13 cellular contexts compared by ENCODE assay signal in genomic region chr7:45073031-45073842, GRCh38. TPM values are rescaled to one million over a fixed set of nuclear protein-coding genes. Genes with fewer than 3 reads are reported as not detected.
DNase-seq lines count a peak whose midpoint lies in the region; ATAC-seq and TF ChIP-seq lines count a peak whose summit lies in the region.
"Had no signal": no experiment of that assay in that cellular context is flagged by ENCODE, and none has a peak within 500 bp of the region (broad histone marks: within the 10 kb centered on the region; RNA-seq: fewer than 3 reads in every experiment).

No MANE protein-coding gene starts in this region.

- POLR2A ChIA-PET in activated CD4-positive, alpha-beta memory T cell treated with anti-CD3 and anti-CD28 coated beads for 36 hours (lab: Charles Lee): no interaction called here

- peak overlapping the region; percentile 14 for H3K27ac Mint-ChIP-seq in activated CD4-positive, alpha-beta memory T cell treated with anti-CD3 and anti-CD28 coated beads for 36 hours

- no peaks in the 10 kb centered on the region for H3K27me3 Mint-ChIP-seq in activated CD4-positive, alpha-beta memory T cell treated with anti-CD3 and anti-CD28 coated beads for 36 hours
- H3K27me3 Mint-ChIP-seq: naive B cell had no signal

- intact Hi-C loops in left ventricle myocardium inferior (cut with micrococcal nuclease) (no loop called here), left ventricle myocardium superior (cut with micrococcal nuclease) (no loop called here)
- intact Hi-C loops in activated CD4-positive, alpha-beta memory T cell treated with anti-CD3 and anti-CD28 coated beads for 36 hours (cut with micrococcal nuclease): no loop called here

- H3K4me3 ChIP-seq in left ventricle myocardium inferior: no peak overlapping the region
- H3K4me3 ChIP-seq: BLaER1 treated with 17β-estradiol and CSF1 and Interleukin-3, amounts not matched to agents 10 nM and 100 nM had no signal

- no peak overlapping the region for H3K4me3 Mint-ChIP-seq in activated CD4-positive, alpha-beta memory T cell treated with anti-CD3 and anti-CD28 coated beads for 36 hours

- no peaks in the 10 kb centered on the region for H3K27me3 ChIP-seq in left ventricle myocardium inferior (ENCODE audit: low read depth)
- no peaks in the 10 kb centered on the region for H3K27me3 ChIP-seq in foreskin keratinocyte
- H3K27me3 ChIP-seq: BLaER1 treated with 17β-estradiol and CSF1 and Interleukin-3, amounts not matched to agents 10 nM and 100 nM had no signal

- peaks cover 44% of the 10 kb centered on the region for H3K36me3 Mint-ChIP-seq in activated CD4-positive, alpha-beta memory T cell treated with anti-CD3 and anti-CD28 coated beads for 36 hours

- H3K9me3 Mint-ChIP-seq in activated CD4-positive, alpha-beta memory T cell treated with anti-CD3 and anti-CD28 coated beads for 36 hours: no peaks in the 10 kb centered on the region
- H3K9me3 Mint-ChIP-seq: naive B cell had no signal

- CTCF ChIA-PET in activated CD4-positive, alpha-beta memory T cell treated with anti-CD3 and anti-CD28 coated beads for 36 hours (lab: Charles Lee): interaction anchor here (1.0 kb wide), 1 partner anchor 59 kb away, joined by 4 read pairs; no protein-coding TSS in a partner anchor

- H3K36me3 ChIP-seq in left ventricle myocardium inferior: peaks cover 90% of the 10 kb centered on the region

- DNase-seq in left ventricle myocardium inferior: no peak
- no peak for DNase-seq in left ventricle myocardium superior
- no peak for DNase-seq in activated CD4-positive, alpha-beta memory T cell treated with anti-CD3 and anti-CD28 coated beads for 36 hours
- no peak for DNase-seq in foreskin keratinocyte
- DNase-seq in substantia nigra (lab: John Stamatoyannopoulos, UW): peak in 4 of 49 donors; percentile 24 to 50 (median 28)
- DNase-seq in NCI-H1694 (lab: John Stamatoyannopoulos, UW): no peak
- DNase-seq in NCI-H748 (lab: John Stamatoyannopoulos, UW; ENCODE audit: unreplicated experiment): no peak
- no peak for DNase-seq in SIG-M5 (lab: John Stamatoyannopoulos, UW)
- DNase-seq: HCEC 1CT, naive B cell, NCI-H2029 treated with DMSO at 0.1 percent for 48 hours had no signal

- no peaks in the 10 kb centered on the region for H3K9me3 ChIP-seq in left ventricle myocardium inferior (replicated peaks)
- H3K9me3 ChIP-seq: BLaER1 treated with 17β-estradiol and CSF1 and Interleukin-3, amounts not matched to agents 10 nM and 100 nM had no signal

- H3K27ac ChIP-seq in left ventricle myocardium inferior (replicated peaks): peak overlapping the region; percentile 48
- no peak overlapping the region for H3K27ac ChIP-seq in foreskin keratinocyte
- H3K27ac ChIP-seq in substantia nigra (ENCODE audit: low read depth, low read length, poor library complexity, severe bottlenecking): peak overlapping the region; percentile 73

- ATAC-seq in left ventricle myocardium superior (no peak), foreskin keratinocyte (no peak)

- H3K4me1 ChIP-seq in left ventricle myocardium inferior (peaks cover 15% of the 10 kb centered on the region), foreskin keratinocyte (no peaks in the 10 kb centered on the region)

- TF ChIP-seq CTCF in left ventricle myocardium inferior (IDR thresholded peaks at IDR 0.05; ENCODE audit: borderline replicate concordance): no peak
- TF ChIP-seq CTCF in foreskin keratinocyte (conservative IDR thresholded peaks at IDR 0.05): peak; percentile 38

- peaks cover 7% of the 10 kb centered on the region for H3K4me1 Mint-ChIP-seq in activated CD4-positive, alpha-beta memory T cell treated with anti-CD3 and anti-CD28 coated beads for 36 hours (ENCODE audit: low read depth)

RNA-seq across cellular contexts. Expression of gene NACAD, which starts 15.5 kb away (rescaled TPM):
- total RNA-seq in left ventricle myocardium inferior (3.8 TPM), left ventricle myocardium superior (3.5 TPM), foreskin keratinocyte (4.4 and 5.3 TPM in 2 replicates)
- total RNA-seq in activated CD4-positive, alpha-beta memory T cell treated with anti-CD3 and anti-CD28 coated beads for 36 hours: under 1 TPM; 0.10 to 0.21 TPM
- polyA plus RNA-seq in foreskin keratinocyte: 3.4 and 3.8 TPM in 2 replicates
- total RNA-seq: T-helper 1 cell treated with Interleukin-12 subunit alpha and Interleukin-12 subunit beta and Interleukin-4 antibody, amounts not matched to agents 30 ng/mL and 1 ng/mL, for 36 hours had no signal

RNA-seq across cellular contexts. Expression of gene TBRG4, which starts 38.3 kb away (rescaled TPM):
- 79.3 TPM for total RNA-seq in left ventricle myocardium inferior
- total RNA-seq in left ventricle myocardium superior: 83.0 TPM
- 100 to 1,000 TPM; 135 to 137 TPM for total RNA-seq in activated CD4-positive, alpha-beta memory T cell treated with anti-CD3 and anti-CD28 coated beads for 36 hours
- total RNA-seq in foreskin keratinocyte: 87.5 and 93.6 TPM in 2 replicates
- 74.5 and 87.0 TPM in 2 replicates for polyA plus RNA-seq in foreskin keratinocyte
